32 cellular contexts compared by ENCODE assay signal in genomic region chr14:80965041-80965440, GRCh38. TPM values are rescaled to one million over a fixed set of nuclear protein-coding genes. Genes with fewer than 3 reads are reported as not detected.
A peak's percentile ranks its signal among the peaks of the same experiment; 100 is the strongest.
DNase-seq lines count a peak whose midpoint lies in the region; ATAC-seq, FAIRE-seq and TF ChIP-seq lines count a peak whose summit lies in the region.
"Had no signal": no experiment of that assay in that cellular context is flagged by ENCODE, and none has a peak within 500 bp of the region (broad histone marks: within the 10 kb centered on the region; RNA-seq: fewer than 3 reads in every experiment).

No MANE protein-coding gene starts in this region.

- no peak overlapping the region for H3K4me3 ChIP-seq in DND-41 (ENCODE audit: low read depth in 1 of 2, low read length in 2 of 2)
- H3K4me3 ChIP-seq in GM23248 = no peak overlapping the region
- H3K4me3 ChIP-seq in bronchial epithelial cell (ENCODE audit: low read depth, low read length) = no peak overlapping the region
- H3K4me3 ChIP-seq in colonic mucosa = no peak overlapping the region
- H3K4me3 ChIP-seq: SJCRH30 had no signal

- peaks cover 98% of the 10 kb centered on the region for H3K79me2 ChIP-seq in DND-41 (ENCODE audit: insufficient read depth, low read length)
- no peaks in the 10 kb centered on the region for H3K79me2 ChIP-seq in GM23248 (ENCODE audit: insufficient read depth)

- in situ Hi-C loops in GM23248 (cut with MboI) = no loop called here

- TF ChIP-seq CTCF in DND-41 (IDR thresholded peaks at IDR 0.05; ENCODE audit: borderline replicate concordance, extremely low read depth, low read length, poor library complexity, severe bottlenecking) = no peak
- TF ChIP-seq CTCF in bronchial epithelial cell (IDR thresholded peaks at IDR 0.05; ENCODE audit: insufficient read depth, low read length, severe bottlenecking) = no peak
- TF ChIP-seq CTCF in colonic mucosa (IDR thresholded peaks at IDR 0.05) = no peak

- no peak for ATAC-seq in DND-41 (ENCODE audit: insufficient read depth, low read depth)
- ATAC-seq: HCT116, HepG2, Right ventricle myocardium inferior, SK-N-SH treated with all-trans-retinoic acid at 6 μM for 48 hours had no signal

- H2AFZ ChIP-seq in DND-41 (ENCODE audit: low read depth, low read length) = no peak overlapping the region
- H2AFZ ChIP-seq in GM23248 = no peak overlapping the region

- intact Hi-C loops in colonic mucosa (cut with DNase I) = no loop called here

- H3K9ac ChIP-seq in DND-41 (ENCODE audit: low read depth, low read length) (no peak overlapping the region), GM23248 (no peak overlapping the region), colonic mucosa (ENCODE audit: low read depth in 2 of 2, low read length in 2 of 2) (no peak overlapping the region)

- no peaks in the 10 kb centered on the region for H3K9me2 ChIP-seq in GM23248 (ENCODE audit: insufficient read depth)

- H3K9me3 ChIP-seq in DND-41 (ENCODE audit: insufficient read depth, low read length, severe bottlenecking) (no peaks in the 10 kb centered on the region), GM23248 (ENCODE audit: low read depth) (no peaks in the 10 kb centered on the region), colonic mucosa (no peaks in the 10 kb centered on the region)
- H3K9me3 ChIP-seq: SJCRH30 had no signal

- no peaks in the 10 kb centered on the region for H3F3A ChIP-seq in GM23248 (ENCODE audit: insufficient read depth)

- FAIRE-seq in bronchial epithelial cell (lab: Jason Lieb, UNC) (no peak), GM19239 (lab: Jason Lieb, UNC) (no peak)
- FAIRE-seq: GM18507, HepG2 had no signal

- DNase-seq in DND-41 = no peak
- DNase-seq in GM23248 = peak; percentile 31
- peak; percentile 28 for DNase-seq in bronchial epithelial cell (ENCODE audit: low read depth)
- peak; percentile 41 for DNase-seq in myocyte (ENCODE audit: low read depth)
- no peak for DNase-seq in colonic mucosa
- DNase-seq in NAMALWA (ENCODE audit: low spot score) = no peak
- no peak for DNase-seq in GM19239 (ENCODE audit: insufficient read length, low spot score)
- no peak for DNase-seq in HT-29 (ENCODE audit: low spot score)
- DNase-seq: CD8-positive, alpha-beta memory T cell; DMS153; GOT3; Kasumi-1; MV-4-11; NCI-H1105 treated with DMSO at 0.1 percent for 48 hours; NCI-H146; NCI-H2029 treated with DMSO at 0.1 percent for 48 hours; NCI-H446 treated with DMSO at 0.1 percent for 48 hours; NCI-H526 treated with DMSO at 0.1 percent for 48 hours; NK-92 treated with Interleukin-12 subunit alpha and Interleukin-12 subunit beta, amount 100 ng/mL, for 24 hours; SJCRH30 had no signal

- H4K20me1 ChIP-seq in DND-41 (ENCODE audit: insufficient read depth, low read length) (no peaks in the 10 kb centered on the region), GM23248 (ENCODE audit: insufficient read depth) (no peaks in the 10 kb centered on the region)

- H3K27ac ChIP-seq in DND-41 (ENCODE audit: low read length) (peak overlapping the region; percentile 11), GM23248 (no peak overlapping the region), colonic mucosa (no peak overlapping the region)
- H3K27ac ChIP-seq: C4-2B, SJCRH30 had no signal

- 2 to 3% methylated on average over 5 of the region's 5 CpGs for WGBS in GM23248 (ENCODE audit: low coverage in 1 of 2, low lambda C conversion rate in 2 of 2, missing lambda C conversion rate in 2 of 2), 2 experiments

- H3K27me3 ChIP-seq in DND-41 (ENCODE audit: insufficient read depth, low read length, poor library complexity) = no peaks in the 10 kb centered on the region
- peaks cover 5% of the 10 kb centered on the region for H3K27me3 ChIP-seq in GM23248 (replicated peaks; ENCODE audit: insufficient read depth)
- H3K27me3 ChIP-seq in bronchial epithelial cell (ENCODE audit: control insufficient read depth, insufficient read depth, low read length) = no peaks in the 10 kb centered on the region
- H3K27me3 ChIP-seq in colonic mucosa = no peaks in the 10 kb centered on the region
- H3K27me3 ChIP-seq: SJCRH30 had no signal

- H3K36me3 ChIP-seq in DND-41 (ENCODE audit: insufficient read depth, low read length) (peaks cover 68% of the 10 kb centered on the region), GM23248 (ENCODE audit: low read depth) (no peaks in the 10 kb centered on the region), bronchial epithelial cell (ENCODE audit: control insufficient read depth, insufficient read depth, low read length) (no peaks in the 10 kb centered on the region), colonic mucosa (no peaks in the 10 kb centered on the region)
- H3K36me3 ChIP-seq: SJCRH30 had no signal

- H3K4me1 ChIP-seq in DND-41 (ENCODE audit: insufficient read depth, low read length) (peaks cover 59% of the 10 kb centered on the region), GM23248 (ENCODE audit: insufficient read depth) (no peaks in the 10 kb centered on the region), colonic mucosa (no peaks in the 10 kb centered on the region)
- H3K4me1 ChIP-seq: SJCRH30 had no signal

- H3K4me2 ChIP-seq in DND-41 (ENCODE audit: insufficient read depth, low read length) (no peak overlapping the region), GM23248 (ENCODE audit: unreplicated experiment) (no peak overlapping the region)

RNA-seq across cellular contexts. Expression of gene TSHR, which starts 9.6 kb away (rescaled TPM):
- total RNA-seq in GM23248 (2014; rRNA removed; shearing (Covaris generic)) = not detected in 2 replicates
- polyA plus RNA-seq in GM23248 (2016; fragmentation: Nextera tagmentation; extraction: Ambion mirVana) = not detected in 2 replicates
- total RNA-seq in bronchial epithelial cell (not detected in 2 replicates), myocyte (not detected in 2 replicates), colonic mucosa (under 1 TPM; 0.11 to 0.25 TPM)
- 0.09 TPM for polyA plus RNA-seq in myocyte (2012)
- not detected in 2 replicates for total RNA-seq in HT-29 (2014; rRNA removed; shearing (Covaris generic))
- total RNA-seq: A673; CD8-positive, alpha-beta memory T cell; G401; HepG2; HT1080; MCF 10A; PC-3; Right ventricle myocardium inferior; RPMI7951 had no signal
- polyA plus RNA-seq: CD8-positive, alpha-beta memory T cell; HepG2 had no signal

RNA-seq across cellular contexts. Expression of gene CEP128, which starts 23.5 kb away (rescaled TPM):
- total RNA-seq in GM23248 (2014; rRNA removed; shearing (Covaris generic)) = 0.76 and 5.2 TPM in 2 replicates
- polyA plus RNA-seq in GM23248 (2016; fragmentation: Nextera tagmentation; extraction: Ambion mirVana) = 1.7 and 2.4 TPM in 2 replicates
- total RNA-seq in bronchial epithelial cell (2.4 and 6.6 TPM in 2 replicates), myocyte (2.4 and 2.5 TPM in 2 replicates), colonic mucosa (10 to 100 TPM in 1 of 2 donors, 1 to 10 TPM in 1; 4.4 to 11.6 TPM)
- 0.59 TPM for polyA plus RNA-seq in myocyte (2012)
- total RNA-seq in HT-29 (2014; rRNA removed; shearing (Covaris generic)) = 1.0 and 2.6 TPM in 2 replicates

Comparison
In these comparisons a context has a peak if more than half of its experiments do, and no peak if none do; other contexts are left out.
1. DNase-seq: peak in GM23248 (single experiment), bronchial epithelial cell (single experiment) and myocyte (single experiment); none in DND-41 (single experiment), colonic mucosa (single experiment), NAMALWA (single experiment), GM19239 (single experiment) and HT-29 (single experiment).